Comparison of ENCODE assay signal across 8 cellular contexts in the genomic region with DNA sequence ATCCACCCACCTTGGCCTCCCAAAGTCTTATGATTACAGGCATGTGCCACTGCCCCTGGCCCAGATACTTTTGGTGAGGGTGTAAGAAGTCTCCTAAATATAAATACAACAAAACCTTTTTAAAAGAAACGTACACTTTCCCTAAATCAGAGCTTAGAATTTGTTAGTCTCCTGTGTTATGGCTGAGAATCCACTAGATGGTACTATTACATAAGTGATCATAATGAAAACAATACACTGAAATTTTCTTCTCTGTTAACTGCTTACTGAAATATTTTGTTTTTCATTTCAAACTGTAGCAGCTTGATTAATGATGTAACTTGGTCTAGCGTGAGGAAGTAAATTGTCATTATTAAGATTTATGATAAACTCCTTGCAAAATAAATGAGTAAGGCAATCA.
A peak's percentile ranks its signal among the peaks of the same experiment; 100 is the strongest.
DNase-seq lines count a peak whose midpoint lies in the region; ATAC-seq, FAIRE-seq and TF ChIP-seq lines count a peak whose summit lies in the region.
"Had no signal": no experiment of that assay in that cellular context is flagged by ENCODE, and none has a peak within 500 bp of the region (broad histone marks: within the 10 kb centered on the region; RNA-seq: fewer than 3 reads in every experiment).

No MANE protein-coding gene starts in this region.

- no peak overlapping the region for H3K4me3 Mint-ChIP-seq in endodermal cell

- no peaks in the 10 kb centered on the region for H3K27me3 Mint-ChIP-seq in endodermal cell (ENCODE audit: insufficient read depth)

- ATAC-seq in pancreas: peak in 1 of 4 donors; percentile 46

- FAIRE-seq in pancreas (lab: Jason Lieb, UNC): peak; percentile 69

- H3K27me3 ChIP-seq in endodermal cell (ENCODE audit: control insufficient read depth, insufficient read depth, low read length, poor library complexity, severe bottlenecking): no peaks in the 10 kb centered on the region
- no peaks in the 10 kb centered on the region for H3K27me3 ChIP-seq in pancreas
- H3K27me3 ChIP-seq in colonic mucosa: no peaks in the 10 kb centered on the region

- no peaks in the 10 kb centered on the region for H3K36me3 Mint-ChIP-seq in endodermal cell (ENCODE audit: low read depth)

- H3K4me1 ChIP-seq in endodermal cell (ENCODE audit: control insufficient read depth, insufficient read depth, low read length) (no peaks in the 10 kb centered on the region), pancreas (no peaks in the 10 kb centered on the region), colonic mucosa (no peaks in the 10 kb centered on the region)

- H3K4me3 ChIP-seq in GM12875 (ENCODE audit: low read depth, low read length) (no peak overlapping the region), endodermal cell (ENCODE audit: low read length) (no peak overlapping the region), pancreas (no peak overlapping the region), colonic mucosa (no peak overlapping the region)

- H3K27ac ChIP-seq in endodermal cell (ENCODE audit: low read depth, low read length) (no peak overlapping the region), pancreas (no peak overlapping the region), colonic mucosa (no peak overlapping the region)

- H3K4me1 Mint-ChIP-seq in endodermal cell: no peaks in the 10 kb centered on the region

- no peaks in the 10 kb centered on the region for H3K36me3 ChIP-seq in endodermal cell (ENCODE audit: control insufficient read depth, insufficient read depth, low read length)
- no peaks in the 10 kb centered on the region for H3K36me3 ChIP-seq in pancreas
- no peaks in the 10 kb centered on the region for H3K36me3 ChIP-seq in colonic mucosa

- no peaks in the 10 kb centered on the region for H3K9me3 Mint-ChIP-seq in endodermal cell

- peak; percentile 3 for DNase-seq in MV-4-11 (lab: John Stamatoyannopoulos, UW)
- no peak for DNase-seq in endodermal cell
- no peak for DNase-seq in pancreas
- no peak for DNase-seq in NCI-H524 treated with DMSO at 0.1 percent for 48 hours (lab: John Stamatoyannopoulos, UW)
- no peak for DNase-seq in colonic mucosa
- DNase-seq in middle frontal gyrus (ENCODE audit: extremely low spot score, low spot score): no peak
- DNase-seq: stimulated activated CD4-positive, alpha-beta T cell treated with anti-CD3 and anti-CD28 coated beads, Interleukin-2, amount 100 ng/mL, for 24 hours had no signal

- TF ChIP-seq CTCF in GM12875 (IDR thresholded peaks at IDR 0.05; ENCODE audit: borderline replicate concordance, insufficient read depth, low read depth, low read length) (peak; percentile 19; the same call in 1 of the 2 replicates), endodermal cell (conservative IDR thresholded peaks at IDR 0.05) (peak; percentile 56), pancreas (IDR thresholded peaks at IDR 0.05) (peak in 1 of 4 donors; percentile 16), colonic mucosa (IDR thresholded peaks at IDR 0.05) (no peak)

- 100% methylated on average over 1 of the region's 2 CpGs; no CpG with 5 or more reads in 1 of the 2 experiments for WGBS in endodermal cell (ENCODE audit: insufficient coverage in 1 of 2, insufficient read length in 1 of 2), 2 experiments
- 7 to 9% methylated on average over 2 of the region's 2 CpGs for WGBS in pancreas, 2 donors

- H3K9ac ChIP-seq in endodermal cell (ENCODE audit: extremely low read depth, low read length, poor library complexity, severe bottlenecking): no peak overlapping the region
- no peak overlapping the region for H3K9ac ChIP-seq in colonic mucosa (ENCODE audit: low read depth in 2 of 2, low read length in 2 of 2)

- H3K9me3 ChIP-seq in endodermal cell (ENCODE audit: control insufficient read depth, low read length) (no peaks in the 10 kb centered on the region), pancreas (no peaks in the 10 kb centered on the region), colonic mucosa (no peaks in the 10 kb centered on the region)

- H3K27ac Mint-ChIP-seq in endodermal cell: no peak overlapping the region

- intact Hi-C loops in pancreas (cut with DNase I) (no loop called here), colonic mucosa (cut with DNase I) (no loop called here)
